Comparison of ENCODE assay signal across 8 cellular contexts in the genomic region with DNA sequence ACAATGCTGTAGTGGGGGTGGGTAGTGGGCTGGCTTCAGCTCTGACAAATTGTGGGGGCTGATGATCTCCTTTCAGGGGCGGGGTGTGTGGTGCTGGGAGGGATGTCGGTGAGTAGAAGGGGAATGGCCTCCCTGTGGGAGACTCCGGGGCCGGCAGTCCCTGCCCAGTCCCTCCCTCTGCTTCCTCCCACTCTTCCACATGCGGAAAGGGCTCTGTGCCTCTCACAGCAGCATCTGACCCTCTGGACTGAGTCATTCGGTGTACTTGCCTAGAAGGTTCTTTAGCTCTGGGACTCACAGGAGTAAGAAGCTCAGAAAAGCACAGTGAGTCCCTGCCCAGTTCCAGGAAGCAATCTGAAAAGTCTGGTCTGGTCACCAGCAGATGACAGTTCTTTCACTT. TPM values are rescaled to one million over a fixed set of nuclear protein-coding genes. Genes with fewer than 3 reads are reported as not detected.
DNase-seq lines count a peak whose midpoint lies in the region; ATAC-seq and TF ChIP-seq lines count a peak whose summit lies in the region.

No MANE protein-coding gene starts in this region.

- POLR2A ChIA-PET in AG04450 (lab: Yijun Ruan, JAX), result no interaction called here
- POLR2A ChIA-PET in naive thymus-derived CD8-positive, alpha-beta T cell (lab: Charles Lee), result interaction anchor here (0.9 to 1.4 kb wide), 4 partner anchors 12 to 23 kb away, joined by 3 to 7 read pairs (median 4); no protein-coding TSS in a partner anchor

- peaks cover 22% of the 10 kb centered on the region for H3K4me1 ChIP-seq in BE2C

- DNase-seq in AG04450 (ENCODE audit: low read depth, low spot score) (peak; percentile 64), NCI-H226 (peak; percentile 80), NCI-H526 (lab: John Stamatoyannopoulos, UW) (no peak), BE2C (no peak)
- DNase-seq in naive thymus-derived CD8-positive, alpha-beta T cell, result no peak

- H3K27ac ChIP-seq in AG04450 (ENCODE audit: low read depth, low read length), result no peak overlapping the region

- H3K4me3 Mint-ChIP-seq in naive thymus-derived CD8-positive, alpha-beta T cell, result peak overlapping the region in 7 of 10 donors; percentile 19 to 50 (median 40)

- peaks cover 0 to 11% (median 2%) of the 10 kb centered on the region in 9 donors for H3K9me3 Mint-ChIP-seq in naive thymus-derived CD8-positive, alpha-beta T cell

- CTCF ChIA-PET in AG04450 (lab: Charles Lee), result interaction anchor here (1.3 to 1.4 kb wide), 2 partner anchors 14 to 16 kb away, joined by 3 to 5 read pairs; no protein-coding TSS in a partner anchor

- H3K36me3 Mint-ChIP-seq in naive thymus-derived CD8-positive, alpha-beta T cell, result peaks cover 0 to 11% (median 2%) of the 10 kb centered on the region in 3 donors

- H3K4me3 ChIP-seq in AG04450 (ENCODE audit: low read depth, low read length) (no peak overlapping the region), BE2C (ENCODE audit: low read depth, low read length) (no peak overlapping the region)

- no peaks in the 10 kb centered on the region for H3K36me3 ChIP-seq in BE2C

- H3K9me3 ChIP-seq in AG04450 (ENCODE audit: control insufficient read depth, insufficient read depth, low read length) (no peaks in the 10 kb centered on the region), BE2C (peaks cover under 1% of the 10 kb centered on the region; the same call in 1 of the 2 replicates)

- H3K27me3 Mint-ChIP-seq in naive thymus-derived CD8-positive, alpha-beta T cell, result no peaks in the 10 kb centered on the region

- ATAC-seq in esophagus mucosa, result peak; percentile 90
- no peak for ATAC-seq in naive thymus-derived CD8-positive, alpha-beta T cell
- no peak for ATAC-seq in GM21381 (IDR thresholded peaks at IDR 0.05; ENCODE audit: unreplicated experiment)
- ATAC-seq in GM19328 (IDR thresholded peaks at IDR 0.05; ENCODE audit: unreplicated experiment), result no peak

- TF ChIP-seq CTCF in AG04450 (IDR thresholded peaks at IDR 0.05; ENCODE audit: low read depth, low read length) (no peak), BE2C (IDR thresholded peaks at IDR 0.05; ENCODE audit: low read depth, low read length) (no peak)

- H3K4me1 Mint-ChIP-seq in naive thymus-derived CD8-positive, alpha-beta T cell, result peaks cover 35 to 70% (median 57%) of the 10 kb centered on the region in 4 donors

- peak overlapping the region in 6 of 10 donors; percentile 43 to 91 (median 84) for H3K27ac Mint-ChIP-seq in naive thymus-derived CD8-positive, alpha-beta T cell

- H3K27me3 ChIP-seq in AG04450 (ENCODE audit: control insufficient read depth, insufficient read depth, low read length), result no peaks in the 10 kb centered on the region
- H3K27me3 ChIP-seq in BE2C, result no peaks in the 10 kb centered on the region

RNA-seq across cellular contexts. Expression of a gene that starts 14.2 kb away (rescaled TPM):
- not detected in 2 replicates for polyA plus RNA-seq in AG04450 (2011; rRNA removed)
- polyA minus RNA-seq in AG04450 (2011; rRNA and poly(A)+ RNA removed), result not detected in 2 replicates
- total RNA-seq in esophagus mucosa, result 0.24 TPM
- total RNA-seq in naive thymus-derived CD8-positive, alpha-beta T cell, result 1 to 10 TPM; 1.4 to 2.1 TPM
- polyA plus RNA-seq in naive thymus-derived CD8-positive, alpha-beta T cell, result under 1 TPM in 2 of 3 donors, not detected in 1; 0.03 to 0.08 TPM
- not detected for polyA plus RNA-seq in BE2C (2012; ENCODE audit: insufficient read depth, insufficient read length, low read depth)

Comparison
In these comparisons a context has a peak if more than half of its experiments do, and no peak if none do; other contexts are left out.
1. DNase-seq: peak in AG04450 (single experiment) and NCI-H226 (single experiment); none in naive thymus-derived CD8-positive, alpha-beta T cell (0 of 10), NCI-H526 (0 of 2) and BE2C (single experiment).